9 cellular contexts compared by ENCODE assay signal in the genomic region with DNA sequence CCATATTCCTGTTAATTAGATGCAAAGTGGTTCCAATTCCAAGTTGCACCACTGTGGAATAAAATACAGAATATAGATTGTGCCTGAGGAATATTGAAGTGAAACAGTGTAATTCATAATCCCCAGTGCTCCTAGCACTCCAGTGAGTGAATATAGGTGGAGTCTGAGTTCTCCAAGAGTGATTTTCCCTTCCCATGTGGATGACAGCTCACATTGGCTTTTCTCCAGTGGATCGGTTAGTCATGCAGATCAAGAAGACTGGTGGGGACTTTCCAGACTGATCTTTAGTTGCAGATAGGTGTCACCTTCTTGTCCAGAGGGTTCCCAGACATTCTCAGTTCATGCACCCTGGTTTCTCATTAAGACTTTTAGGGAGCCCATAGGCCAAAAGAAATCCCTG. TPM values are rescaled to one million over a fixed set of nuclear protein-coding genes. Genes with fewer than 3 reads are reported as not detected.
DNase-seq lines count a peak whose midpoint lies in the region; ATAC-seq and TF ChIP-seq lines count a peak whose summit lies in the region.
"Had no signal": no experiment of that assay in that cellular context is flagged by ENCODE, and none has a peak within 500 bp of the region (broad histone marks: within the 10 kb centered on the region; RNA-seq: fewer than 3 reads in every experiment).

No MANE protein-coding gene starts in this region.

- dilution Hi-C loops in IMR-90 (cut with HindIII; ENCODE audit: low sequenced_read_pairs, unreplicated experiment), result no loop called here

- intact Hi-C loops in IMR-90 (cut with micrococcal nuclease) (no loop called here), vagina (cut with DNase I) (no loop called here)

- peaks cover 3% of the 10 kb centered on the region for H3K36me3 Mint-ChIP-seq in endothelial cell (ENCODE audit: low read depth, unreplicated experiment)

- H3K9me3 ChIP-seq in IMR-90 (ENCODE audit: control insufficient read depth, insufficient read depth, low read length) (no peaks in the 10 kb centered on the region), vagina (no peaks in the 10 kb centered on the region)

- H3K4me1 Mint-ChIP-seq in endothelial cell (ENCODE audit: unreplicated experiment), result peaks cover 19% of the 10 kb centered on the region

- peak overlapping the region; percentile 13; the same call in 1 of the 2 replicates for H3K14ac ChIP-seq in IMR-90 (replicated peaks; ENCODE audit: low read depth, low read length)

- H3K27me3 Mint-ChIP-seq in endothelial cell (ENCODE audit: unreplicated experiment), result peaks cover 3% of the 10 kb centered on the region

- TF ChIP-seq RAD21 in IMR-90 (IDR thresholded peaks at IDR 0.05; ENCODE audit: low read length), result no peak

- H3K4ac ChIP-seq in IMR-90 (ENCODE audit: low read depth, low read length), result no peak overlapping the region

- H2AFZ ChIP-seq in IMR-90 (replicated peaks; ENCODE audit: low read length, poor library complexity), result no peak overlapping the region

- no CpG with 5 or more reads among the region's 1 CpG for WGBS in IMR-90 (ENCODE audit: extremely low coverage in 2 of 2, insufficient read length in 1 of 2), 2 experiments

- H3K4me2 ChIP-seq in IMR-90 (ENCODE audit: low read depth, low read length), result 0 out of 2 replicates have a peak overlapping the region, but pooled peaks have one; percentile 3

- no peak overlapping the region for H3K9ac ChIP-seq in IMR-90 (ENCODE audit: low read depth, low read length)

- no peak overlapping the region for H2AK9ac ChIP-seq in IMR-90 (replicated peaks; ENCODE audit: low read depth, low read length, poor library complexity)

- H3K36me3 ChIP-seq in IMR-90 (ENCODE audit: control insufficient read depth, insufficient read depth, low read length) (no peaks in the 10 kb centered on the region), brain microvascular endothelial cell (replicated peaks) (no peaks in the 10 kb centered on the region), vagina (no peaks in the 10 kb centered on the region)

- peaks cover 30 to 58% of the 10 kb centered on the region in 2 experiments for H3K79me1 ChIP-seq in IMR-90 (ENCODE audit: low read depth in 1 of 2, low read length in 2 of 2)

- H3K18ac ChIP-seq in IMR-90 (ENCODE audit: low read depth, low read length), result no peak overlapping the region

- DNase-seq in AG08396 (ENCODE audit: low spot score) (peak; percentile 62), IMR-90 (peak; percentile 95), brain microvascular endothelial cell (peak; percentile 84), left lobe of liver (ENCODE audit: low spot score) (no peak), vagina (ENCODE audit: extremely low spot score in 2 of 2) (no peak), NCI-H2081 (lab: John Stamatoyannopoulos, UW) (no peak), endothelial cell (ENCODE audit: low spot score) (no peak)

- no peak overlapping the region for H3K4me3 ChIP-seq in IMR-90 (ENCODE audit: insufficient read depth, low read depth, low read length)
- no peak overlapping the region for H3K4me3 ChIP-seq in brain microvascular endothelial cell (ENCODE audit: low read depth, low read length)
- no peak overlapping the region for H3K4me3 ChIP-seq in vagina

- H3K4me1 ChIP-seq in IMR-90 (ENCODE audit: control insufficient read depth, insufficient read depth, low read length) (peaks cover 6% of the 10 kb centered on the region), vagina (peaks cover 25% of the 10 kb centered on the region)

- no peak overlapping the region for H4K8ac ChIP-seq in IMR-90 (ENCODE audit: low read depth in 2 of 2, low read length in 2 of 2)

- no TSS peak for BruUV-seq in IMR-90 (replicated peaks; lab: Mats Ljungman, UMichigan)

- H3K27ac Mint-ChIP-seq in endothelial cell (ENCODE audit: unreplicated experiment), result no peak overlapping the region

- no peak overlapping the region for H2BK120ac ChIP-seq in IMR-90 (ENCODE audit: low read depth, low read length)

- H2BK15ac ChIP-seq in IMR-90 (ENCODE audit: low read depth, low read length), result no peak overlapping the region; the same call in 2 of the 3 replicates

- H3K56ac ChIP-seq in IMR-90 (ENCODE audit: extremely low read depth, insufficient read depth, low read length), result no peak overlapping the region

- peak; percentile 76 for ATAC-seq in IMR-90 (ENCODE audit: low read depth)
- ATAC-seq in left lobe of liver, result peak; percentile 40
- ATAC-seq in HG02884 (IDR thresholded peaks at IDR 0.05; ENCODE audit: unreplicated experiment), result no peak
- ATAC-seq: activated CD4-positive, CD25-positive, alpha-beta regulatory T cell treated with anti-CD3 and anti-CD28 coated beads, Interleukin-2, amount 50 U/mL, for 24 hours had no signal

- POLR2A ChIA-PET in IMR-90 (lab: Charles Lee; ENCODE audit: unreplicated experiment), result no interaction called here

- no peak overlapping the region for H2BK20ac ChIP-seq in IMR-90 (ENCODE audit: low read depth, low read length)

- H3K9me1 ChIP-seq in IMR-90 (ENCODE audit: insufficient read depth, low read length), result peaks cover 15% of the 10 kb centered on the region

- H4K5ac ChIP-seq in IMR-90 (ENCODE audit: low read depth, low read length), result no peak overlapping the region

- H3K9me3 Mint-ChIP-seq in endothelial cell (ENCODE audit: unreplicated experiment), result no peaks in the 10 kb centered on the region

- no peak for TF ChIP-seq CTCF in IMR-90 (conservative IDR thresholded peaks at IDR 0.05; ENCODE audit: low read depth, low read length)
- no peak for TF ChIP-seq CTCF in brain microvascular endothelial cell (IDR thresholded peaks at IDR 0.05; ENCODE audit: low read depth, low read length, missing control alignments)
- TF ChIP-seq CTCF in vagina (IDR thresholded peaks at IDR 0.05), result no peak
- no peak for TF ChIP-seq CTCF in endothelial cell (IDR thresholded peaks at IDR 0.05; ENCODE audit: unreplicated experiment)

- no peak overlapping the region for H2BK5ac ChIP-seq in IMR-90 (ENCODE audit: low read depth, low read length, poor library complexity, severe bottlenecking)

- H3K23ac ChIP-seq in IMR-90 (ENCODE audit: low read depth, low read length), result no peak overlapping the region

- no peak overlapping the region for H3K27ac ChIP-seq in IMR-90 (ENCODE audit: insufficient read depth, low read length)
- no peak overlapping the region for H3K27ac ChIP-seq in brain microvascular endothelial cell
- no peak overlapping the region for H3K27ac ChIP-seq in vagina

- no peak overlapping the region for H3K4me3 Mint-ChIP-seq in endothelial cell (ENCODE audit: unreplicated experiment)

- H3K27me3 ChIP-seq in IMR-90 (ENCODE audit: control insufficient read depth, insufficient read depth, low read length) (no peaks in the 10 kb centered on the region), brain microvascular endothelial cell (replicated peaks) (no peaks in the 10 kb centered on the region), vagina (no peaks in the 10 kb centered on the region)

- TF ChIP-seq POLR2A in IMR-90 (IDR thresholded peaks at IDR 0.05; ENCODE audit: low read depth, low read length) (no peak), vagina (IDR thresholded peaks at IDR 0.05) (no peak)

- peaks cover 19% of the 10 kb centered on the region for H4K20me1 ChIP-seq in IMR-90 (ENCODE audit: insufficient read depth, low read length)

- H4K91ac ChIP-seq in IMR-90 (ENCODE audit: insufficient read depth, low read depth, low read length), result no peak overlapping the region

- H2AK5ac ChIP-seq in IMR-90 (ENCODE audit: low read depth, low read length), result no peak overlapping the region

- CTCF ChIA-PET in IMR-90 (lab: Yijun Ruan, JAX), result no interaction called here

- in situ Hi-C loops in IMR-90 (cut with MboI; ENCODE audit: low sequenced_read_pairs), result no loop called here
- in situ Hi-C loops in brain microvascular endothelial cell (cut with HindIII; ENCODE audit: low pct_ligation_motif_present, low sequenced_read_pairs), result loop anchor here (25.0 kb wide), 1 partner anchor 196 kb away; no protein-coding TSS in a partner anchor

TF ChIP-seq in IMR-90, 13 proteins besides CTCF, POLR2A, EP300 and RAD21 (continues in another document):
- TF ChIP-seq CHD1 (IDR thresholded peaks at IDR 0.05; ENCODE audit: low read depth, low read length) (no peak), MAZ (IDR thresholded peaks at IDR 0.05; ENCODE audit: borderline replicate concordance, low read depth, low read length) (no peak), SMC3 (IDR thresholded peaks at IDR 0.05; ENCODE audit: low read depth, low read length) (no peak), RCOR1 (IDR thresholded peaks at IDR 0.05; ENCODE audit: insufficient replicate concordance, low read length) (no peak), RFX5 (IDR thresholded peaks at IDR 0.05; ENCODE audit: low read depth, low read length) (no peak), BHLHE40 (IDR thresholded peaks at IDR 0.05; ENCODE audit: low read depth, low read length) (no peak), MXI1 (IDR thresholded peaks at IDR 0.05; ENCODE audit: borderline replicate concordance, low read depth, low read length) (no peak), MAFK (IDR thresholded peaks at IDR 0.05; ENCODE audit: low read depth, low read length) (no peak), FOS (IDR thresholded peaks at IDR 0.05; ENCODE audit: low read depth, low read length) (no peak), CEBPB (IDR thresholded peaks at IDR 0.05; ENCODE audit: low read depth, low read length) (no peak), NFE2L2 (IDR thresholded peaks at IDR 0.05; ENCODE audit: low read depth, low read length) (no peak)
- TF ChIP-seq, protein P1, sequence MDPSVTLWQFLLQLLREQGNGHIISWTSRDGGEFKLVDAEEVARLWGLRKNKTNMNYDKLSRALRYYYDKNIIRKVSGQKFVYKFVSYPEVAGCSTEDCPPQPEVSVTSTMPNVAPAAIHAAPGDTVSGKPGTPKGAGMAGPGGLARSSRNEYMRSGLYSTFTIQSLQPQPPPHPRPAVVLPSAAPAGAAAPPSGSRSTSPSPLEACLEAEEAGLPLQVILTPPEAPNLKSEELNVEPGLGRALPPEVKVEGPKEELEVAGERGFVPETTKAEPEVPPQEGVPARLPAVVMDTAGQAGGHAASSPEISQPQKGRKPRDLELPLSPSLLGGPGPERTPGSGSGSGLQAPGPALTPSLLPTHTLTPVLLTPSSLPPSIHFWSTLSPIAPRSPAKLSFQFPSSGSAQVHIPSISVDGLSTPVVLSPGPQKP (IDR thresholded peaks at IDR 0.05; ENCODE audit: borderline replicate concordance, low read depth, low read length), result no peak

RNA-seq across cellular contexts. Expression of a gene that starts 47.8 kb away (rescaled TPM):
- 11.4 and 12.5 TPM in 2 replicates for total RNA-seq in IMR-90 (2012; rRNA removed)
- polyA plus RNA-seq in IMR-90 (2012; rRNA removed), result 8.4 and 10.5 TPM in 2 replicates
- 4.7 and 5.1 TPM in 2 replicates for polyA plus RNA-seq in IMR-90 (2012; cell fraction: cytosol; rRNA removed)
- polyA plus RNA-seq in IMR-90 (2012; cell fraction: nucleus; rRNA removed; ENCODE audit: low replicate concordance), result 28.6 and 38.1 TPM in 2 replicates
- 24.7 TPM for total RNA-seq in left lobe of liver
- 20.1 TPM for total RNA-seq in vagina
- total RNA-seq in endothelial cell (ENCODE audit: unreplicated experiment), result 11.4 TPM

Comparison
In these comparisons a context has a peak if more than half of its experiments do, and no peak if none do; other contexts are left out.
1. DNase-seq: peak in AG08396 (single experiment), IMR-90 (single experiment) and brain microvascular endothelial cell (single experiment); none in left lobe of liver (single experiment), vagina (0 of 2), NCI-H2081 (0 of 2) and endothelial cell (single experiment).